8 cellular contexts compared by ENCODE assay signal in genomic region chr6:31836676-31837611, GRCh38. TPM values are rescaled to one million over a fixed set of nuclear protein-coding genes. Genes with fewer than 3 reads are reported as not detected.
DNase-seq lines count a peak whose midpoint lies in the region.

No MANE protein-coding gene starts in this region.

- H3K27ac ChIP-seq in stomach smooth muscle (ENCODE audit: low read length): peak overlapping the region; percentile 93

- H3K9ac ChIP-seq in stomach smooth muscle (ENCODE audit: low read length in 2 of 2): peak overlapping the region; percentile 43 to 97

- H3K27me3 ChIP-seq in stomach smooth muscle (ENCODE audit: control insufficient read depth in 1 of 2, insufficient read depth in 2 of 2, low read length in 2 of 2): no peaks in the 10 kb centered on the region

- peak overlapping the region; percentile 99 for H3K4me3 ChIP-seq in iPS-18c (ENCODE audit: insufficient read depth, low read depth, low read length)
- peak overlapping the region; percentile 35 to 47 for H3K4me3 ChIP-seq in stomach smooth muscle (ENCODE audit: low read length in 2 of 2)

- peaks cover 56% of the 10 kb centered on the region for H3K4me1 Mint-ChIP-seq in activated naive CD4-positive, alpha-beta T cell treated with anti-CD3 and anti-CD28 coated beads, Interleukin-2, amount 10 ng/mL, durations not matched to agents 7 days and 5 days
- H3K4me1 Mint-ChIP-seq in activated T-helper 2 cell treated with anti-CD3 and anti-CD28 coated beads, Interferon-gamma antibody, Interleukin-2, Interleukin-4, amounts not matched to agents 10 μg/mL and 5 μg/mL and 100 μg/mL, durations not matched to agents 14 hours and 24 hours and 36 hours (ENCODE audit: low read depth): peaks cover 31% of the 10 kb centered on the region

- H3K4me1 ChIP-seq in stomach smooth muscle (ENCODE audit: control insufficient read depth, insufficient read depth, low read length): peaks cover 31% of the 10 kb centered on the region

- peaks cover 4% of the 10 kb centered on the region for H3K9me3 ChIP-seq in iPS-18c (ENCODE audit: control insufficient read depth, insufficient read depth, low read length)
- H3K9me3 ChIP-seq in stomach smooth muscle (ENCODE audit: control insufficient read depth in 2 of 2, low read length in 2 of 2): no peaks in the 10 kb centered on the region

- peak overlapping the region; percentile 98 for H3K4me3 Mint-ChIP-seq in activated naive CD4-positive, alpha-beta T cell treated with anti-CD3 and anti-CD28 coated beads, Interleukin-2, amount 10 ng/mL, durations not matched to agents 7 days and 5 days
- peak overlapping the region; percentile 87 for H3K4me3 Mint-ChIP-seq in activated T-helper 2 cell treated with anti-CD3 and anti-CD28 coated beads, Interferon-gamma antibody, Interleukin-2, Interleukin-4, amounts not matched to agents 10 μg/mL and 5 μg/mL and 100 μg/mL, durations not matched to agents 14 hours and 24 hours and 36 hours (ENCODE audit: low read depth)

- peak; percentile 41 for DNase-seq in activated naive CD4-positive, alpha-beta T cell treated with anti-CD3 and anti-CD28 coated beads, Interleukin-2, amount 10 ng/mL, durations not matched to agents 7 days and 5 days
- no peak for DNase-seq in activated naive CD4-positive, alpha-beta T cell treated with Interleukin-2 at 50 U/mL for 16 hours
- DNase-seq in activated T-helper 2 cell treated with anti-CD3 and anti-CD28 coated beads, Interferon-gamma antibody, Interleukin-2, Interleukin-4, amounts not matched to agents 10 μg/mL and 5 μg/mL and 100 μg/mL, durations not matched to agents 14 hours and 24 hours and 36 hours (ENCODE audit: low spot score): no peak
- DNase-seq in NCI-H446 treated with DMSO at 0.1 percent for 48 hours (lab: John Stamatoyannopoulos, UW) (no peak), NCI-H2081 (lab: John Stamatoyannopoulos, UW) (no peak), NCI-H1105 treated with DMSO at 0.1 percent for 48 hours (lab: John Stamatoyannopoulos, UW) (no peak)

- no peaks in the 10 kb centered on the region for H3K9me3 Mint-ChIP-seq in activated naive CD4-positive, alpha-beta T cell treated with anti-CD3 and anti-CD28 coated beads, Interleukin-2, amount 10 ng/mL, durations not matched to agents 7 days and 5 days
- H3K9me3 Mint-ChIP-seq in activated T-helper 2 cell treated with anti-CD3 and anti-CD28 coated beads, Interferon-gamma antibody, Interleukin-2, Interleukin-4, amounts not matched to agents 10 μg/mL and 5 μg/mL and 100 μg/mL, durations not matched to agents 14 hours and 24 hours and 36 hours: no peaks in the 10 kb centered on the region

- H3K36me3 Mint-ChIP-seq in activated naive CD4-positive, alpha-beta T cell treated with anti-CD3 and anti-CD28 coated beads, Interleukin-2, amount 10 ng/mL, durations not matched to agents 7 days and 5 days: peaks cover 50% of the 10 kb centered on the region
- peaks cover 69% of the 10 kb centered on the region for H3K36me3 Mint-ChIP-seq in activated T-helper 2 cell treated with anti-CD3 and anti-CD28 coated beads, Interferon-gamma antibody, Interleukin-2, Interleukin-4, amounts not matched to agents 10 μg/mL and 5 μg/mL and 100 μg/mL, durations not matched to agents 14 hours and 24 hours and 36 hours (ENCODE audit: low read depth)

- H3K36me3 ChIP-seq in stomach smooth muscle (ENCODE audit: control insufficient read depth in 2 of 2, insufficient read depth in 2 of 2, low read length in 2 of 2): peaks cover 17 to 32% of the 10 kb centered on the region in 2 donors

- H3K27ac Mint-ChIP-seq in activated naive CD4-positive, alpha-beta T cell treated with anti-CD3 and anti-CD28 coated beads, Interleukin-2, amount 10 ng/mL, durations not matched to agents 7 days and 5 days: peak overlapping the region; percentile 94
- H3K27ac Mint-ChIP-seq in activated T-helper 2 cell treated with anti-CD3 and anti-CD28 coated beads, Interferon-gamma antibody, Interleukin-2, Interleukin-4, amounts not matched to agents 10 μg/mL and 5 μg/mL and 100 μg/mL, durations not matched to agents 14 hours and 24 hours and 36 hours: peak overlapping the region; percentile 97

- no peaks in the 10 kb centered on the region for H3K27me3 Mint-ChIP-seq in activated naive CD4-positive, alpha-beta T cell treated with anti-CD3 and anti-CD28 coated beads, Interleukin-2, amount 10 ng/mL, durations not matched to agents 7 days and 5 days
- no peaks in the 10 kb centered on the region for H3K27me3 Mint-ChIP-seq in activated T-helper 2 cell treated with anti-CD3 and anti-CD28 coated beads, Interferon-gamma antibody, Interleukin-2, Interleukin-4, amounts not matched to agents 10 μg/mL and 5 μg/mL and 100 μg/mL, durations not matched to agents 14 hours and 24 hours and 36 hours (ENCODE audit: low read depth)

- CTCF ChIA-PET in activated naive CD4-positive, alpha-beta T cell treated with anti-CD3 and anti-CD28 coated beads, Interleukin-2, amount 10 ng/mL, durations not matched to agents 7 days and 5 days (lab: Charles Lee): interaction anchor here (1.0 to 1.5 kb wide), 3 partner anchors 10 to 156 kb away, joined by 3 read pairs; partner anchors contain the start of genes HSPA1B, LY6G5C and NEU1

- intact Hi-C loops in activated T-helper 2 cell treated with anti-CD3 and anti-CD28 coated beads, Interferon-gamma antibody, Interleukin-2, Interleukin-4, amounts not matched to agents 10 μg/mL and 5 μg/mL and 100 μg/mL, durations not matched to agents 14 hours and 24 hours and 36 hours (cut with micrococcal nuclease): loop anchor here (10.0 kb wide), 3 partner anchors 338 to 1008 kb away; partner anchors contain the start of genes AGPAT1, MICB, PSMB8 and RNF5

RNA-seq across cellular contexts. Expression of gene HSPA1B, which starts 9.4 kb away (rescaled TPM):
- total RNA-seq in activated T-helper 2 cell treated with anti-CD3 and anti-CD28 coated beads, Interferon-gamma antibody, Interleukin-2, Interleukin-4, amounts not matched to agents 10 μg/mL and 5 μg/mL and 100 μg/mL, durations not matched to agents 14 hours and 24 hours and 36 hours: 116 and 120 TPM in 2 replicates

RNA-seq across cellular contexts. Expression of gene HSPA1A, which starts 21.6 kb away (rescaled TPM):
- total RNA-seq in activated T-helper 2 cell treated with anti-CD3 and anti-CD28 coated beads, Interferon-gamma antibody, Interleukin-2, Interleukin-4, amounts not matched to agents 10 μg/mL and 5 μg/mL and 100 μg/mL, durations not matched to agents 14 hours and 24 hours and 36 hours: 112 and 118 TPM in 2 replicates

RNA-seq across cellular contexts. Expression of gene HSPA1L, which starts 21.9 kb away (rescaled TPM):
- total RNA-seq in activated T-helper 2 cell treated with anti-CD3 and anti-CD28 coated beads, Interferon-gamma antibody, Interleukin-2, Interleukin-4, amounts not matched to agents 10 μg/mL and 5 μg/mL and 100 μg/mL, durations not matched to agents 14 hours and 24 hours and 36 hours: 2.1 and 2.4 TPM in 2 replicates

RNA-seq across cellular contexts. Expression of gene NEU1, which starts 25.7 kb away (rescaled TPM):
- total RNA-seq in activated T-helper 2 cell treated with anti-CD3 and anti-CD28 coated beads, Interferon-gamma antibody, Interleukin-2, Interleukin-4, amounts not matched to agents 10 μg/mL and 5 μg/mL and 100 μg/mL, durations not matched to agents 14 hours and 24 hours and 36 hours: 21.3 and 21.6 TPM in 2 replicates

RNA-seq across cellular contexts. Expression of gene LSM2, which starts 30.2 kb away (rescaled TPM):
- total RNA-seq in activated T-helper 2 cell treated with anti-CD3 and anti-CD28 coated beads, Interferon-gamma antibody, Interleukin-2, Interleukin-4, amounts not matched to agents 10 μg/mL and 5 μg/mL and 100 μg/mL, durations not matched to agents 14 hours and 24 hours and 36 hours: 130 TPM in 2 replicates
